Comparison of ENCODE assay signal across 9 cellular contexts in genomic region chr15:25846377-25846776, GRCh38. TPM values are rescaled to one million over a fixed set of nuclear protein-coding genes. Genes with fewer than 3 reads are reported as not detected.
DNase-seq lines count a peak whose midpoint lies in the region; TF ChIP-seq lines count a peak whose summit lies in the region.
"Had no signal": no experiment of that assay in that cellular context is flagged by ENCODE, and none has a peak within 500 bp of the region (broad histone marks: within the 10 kb centered on the region; RNA-seq: fewer than 3 reads in every experiment).

No MANE protein-coding gene starts in this region.

- H4K20me1 ChIP-seq in Karpas-422 (ENCODE audit: insufficient read depth, low read depth, low read length) = no peaks in the 10 kb centered on the region

- peak overlapping the region in 1 of 4 donors; percentile 20 for H3K27ac ChIP-seq in Peyer's patch
- no peak overlapping the region for H3K27ac ChIP-seq in Karpas-422 (ENCODE audit: low read length)

- H3K36me3 ChIP-seq in Peyer's patch = no peaks in the 10 kb centered on the region
- H3K36me3 ChIP-seq in Karpas-422 (ENCODE audit: insufficient read depth, low read length) = no peaks in the 10 kb centered on the region

- no peaks in the 10 kb centered on the region for H3K9me2 ChIP-seq in Karpas-422 (replicated peaks; ENCODE audit: insufficient read depth, low read length)

- no peak overlapping the region for H3K4me2 ChIP-seq in Karpas-422 (ENCODE audit: low read depth, low read length, poor library complexity, severe bottlenecking)

- peak in 2 of 3 donors; percentile 46 to 68 for DNase-seq in Peyer's patch
- peak; percentile 20 to 36 for DNase-seq in activated CD8-positive, alpha-beta memory T cell treated with anti-CD3 and anti-CD28 coated beads for 1 hour (ENCODE audit: extremely low read depth in 1 of 2, low read depth in 1 of 2)
- peak; percentile 57 for DNase-seq in central memory CD4-positive, alpha-beta T cell
- peak in 2 of 3 experiments; percentile 63 to 68 for DNase-seq in stimulated activated CD4-positive, alpha-beta T cell treated with anti-CD3 and anti-CD28 coated beads, TNF-alpha, amount 100 ng/mL, for 4 hours (ENCODE audit: low read depth in 3 of 3)
- no peak for DNase-seq in NCI-H2081 treated with DMSO at 0.1 percent for 48 hours (lab: John Stamatoyannopoulos, UW)
- DNase-seq in Karpas-422 = no peak
- no peak for DNase-seq in endothelial cell (ENCODE audit: low spot score)
- no peak for DNase-seq in COR-L47 (lab: John Stamatoyannopoulos, UW)
- DNase-seq: NCI-H1436 had no signal

- no peak overlapping the region for H3K9ac ChIP-seq in Karpas-422 (ENCODE audit: low read length)

- H2AFZ ChIP-seq in Karpas-422 (ENCODE audit: low read length) = no peak overlapping the region

- no peak for TF ChIP-seq POLR2A in Peyer's patch (IDR thresholded peaks at IDR 0.05)

- no peaks in the 10 kb centered on the region for H3K36me3 Mint-ChIP-seq in endothelial cell (ENCODE audit: low read depth, unreplicated experiment)

- peaks cover 4% of the 10 kb centered on the region for H3K4me1 Mint-ChIP-seq in endothelial cell (ENCODE audit: unreplicated experiment)

- H3K4me3 ChIP-seq in Peyer's patch (no peak overlapping the region), Karpas-422 (ENCODE audit: low read length) (no peak overlapping the region)

- H3K79me2 ChIP-seq in Karpas-422 (ENCODE audit: low read length) = no peaks in the 10 kb centered on the region

- peaks cover 1% of the 10 kb centered on the region for H3K27me3 Mint-ChIP-seq in endothelial cell (ENCODE audit: unreplicated experiment)

- H3K27me3 ChIP-seq in Peyer's patch = no peaks in the 10 kb centered on the region
- H3K27me3 ChIP-seq in Karpas-422 (ENCODE audit: low read length) = no peaks in the 10 kb centered on the region

- H3K4me1 ChIP-seq in Peyer's patch = peaks cover 0 to 6% (median 0%) of the 10 kb centered on the region in 4 donors
- H3K4me1 ChIP-seq in Karpas-422 (ENCODE audit: low read length) = no peaks in the 10 kb centered on the region

- no peak overlapping the region for H3K4me3 Mint-ChIP-seq in endothelial cell (ENCODE audit: unreplicated experiment)

- no peak overlapping the region for H3K27ac Mint-ChIP-seq in endothelial cell (ENCODE audit: unreplicated experiment)

- no peak for TF ChIP-seq CTCF in Peyer's patch (IDR thresholded peaks at IDR 0.05)
- TF ChIP-seq CTCF in endothelial cell (IDR thresholded peaks at IDR 0.05; ENCODE audit: unreplicated experiment) = no peak

- H3K9me3 ChIP-seq in Peyer's patch (no peaks in the 10 kb centered on the region), Karpas-422 (ENCODE audit: low read length) (peaks cover 22% of the 10 kb centered on the region)

- H3K9me3 Mint-ChIP-seq in endothelial cell (ENCODE audit: unreplicated experiment) = no peaks in the 10 kb centered on the region

RNA-seq across cellular contexts. Expression of gene ATP10A, which starts 16.8 kb away (rescaled TPM):
- total RNA-seq in Peyer's patch (1 to 10 TPM; 1.6 to 7.4 (median 3.7) TPM), endothelial cell (ENCODE audit: unreplicated experiment) (0.13 TPM)
- not detected in 2 replicates for total RNA-seq in Karpas-422 (2014; rRNA removed; shearing (Covaris generic); ENCODE audit: low replicate concordance)

Comparison
In these comparisons a context has a peak if more than half of its experiments do, and no peak if none do; other contexts are left out.
1. DNase-seq: peak in Peyer's patch (2 of 3), activated CD8-positive, alpha-beta memory T cell treated with anti-CD3 and anti-CD28 coated beads for 1 hour (2 of 2), central memory CD4-positive, alpha-beta T cell (single experiment) and stimulated activated CD4-positive, alpha-beta T cell treated with anti-CD3 and anti-CD28 coated beads, TNF-alpha, amount 100 ng/mL, for 4 hours (2 of 3); none in NCI-H2081 treated with DMSO at 0.1 percent for 48 hours (single experiment), Karpas-422 (single experiment), endothelial cell (single experiment) and COR-L47 (single experiment).